11 cellular contexts compared by ENCODE assay signal in the genomic region with DNA sequence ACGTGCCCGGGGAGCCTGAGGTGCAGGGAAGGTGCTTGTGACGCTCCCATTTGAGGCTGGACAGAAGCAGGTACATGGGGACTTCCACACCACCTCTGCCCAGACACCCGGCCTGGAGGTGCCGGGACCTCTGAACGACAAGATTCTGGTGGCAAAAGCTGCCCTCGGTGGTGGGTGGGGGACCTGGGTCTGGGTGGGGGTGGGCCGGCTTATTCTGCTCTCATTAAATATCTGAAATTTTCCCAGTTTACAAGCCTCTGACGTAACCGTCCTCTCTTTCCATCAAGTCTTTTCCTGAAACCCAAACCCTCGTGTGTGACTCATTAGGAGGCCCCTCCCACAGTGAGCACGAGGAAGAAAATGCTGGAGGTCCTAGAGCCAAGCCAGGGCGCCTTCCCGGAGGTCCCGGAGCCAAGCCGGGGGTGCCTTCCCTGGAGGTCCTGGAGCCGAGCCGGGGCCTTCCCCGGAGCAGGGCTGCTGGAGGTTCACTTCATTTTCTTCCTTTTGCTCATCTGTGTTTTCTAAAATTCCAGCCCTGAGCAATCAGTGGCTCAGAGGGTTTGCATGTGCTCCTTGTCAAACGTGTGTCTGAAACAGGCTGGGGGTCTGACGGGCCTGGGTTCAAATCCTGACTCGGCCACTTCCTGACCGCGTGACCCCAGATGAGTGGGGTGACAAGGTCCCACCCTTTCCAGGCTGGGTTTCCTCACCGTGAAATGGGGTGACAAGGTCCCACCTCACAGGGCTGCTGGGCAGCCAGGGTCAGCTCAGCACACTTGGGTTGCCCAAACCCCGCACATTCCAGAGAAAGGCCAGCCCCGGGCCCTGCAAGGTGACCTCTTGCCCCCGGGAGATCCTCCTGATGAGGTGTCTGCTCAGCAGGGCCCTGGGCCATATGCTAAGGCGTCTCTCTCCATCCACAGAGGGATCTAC. TPM values are rescaled to one million over a fixed set of nuclear protein-coding genes. Genes with fewer than 3 reads are reported as not detected.
DNase-seq lines count a peak whose midpoint lies in the region; ATAC-seq and TF ChIP-seq lines count a peak whose summit lies in the region.
"Had no signal": no experiment of that assay in that cellular context is flagged by ENCODE, and none has a peak within 500 bp of the region (broad histone marks: within the 10 kb centered on the region; RNA-seq: fewer than 3 reads in every experiment).

No MANE protein-coding gene starts in this region.

- peaks cover 0 to 33% of the 10 kb centered on the region in 2 experiments for H3K36me3 ChIP-seq in SK-N-SH (replicated peaks in 1 of 2; ENCODE audit: control insufficient read depth in 1 of 2, insufficient read depth in 2 of 2, low read length in 1 of 2)
- peaks cover 0 to 64% of the 10 kb centered on the region in 2 donors for H3K36me3 ChIP-seq in gastroesophageal sphincter
- peaks cover 9 to 49% (median 12%) of the 10 kb centered on the region in 4 donors for H3K36me3 ChIP-seq in sigmoid colon

- H3K4me3 ChIP-seq in SK-N-SH (ENCODE audit: low read depth in 2 of 2, low read length in 1 of 2): no peak overlapping the region
- H3K4me3 ChIP-seq in gastroesophageal sphincter: no peak overlapping the region
- H3K4me3 ChIP-seq in sigmoid colon: no peak overlapping the region

- no peaks in the 10 kb centered on the region for H3K9me2 ChIP-seq in SK-N-SH

- POLR2A ChIA-PET in SK-N-SH (lab: Yijun Ruan, JAX): no interaction called here

- no peaks in the 10 kb centered on the region for H3K9me3 ChIP-seq in SK-N-SH
- H3K9me3 ChIP-seq in gastroesophageal sphincter: no peaks in the 10 kb centered on the region
- H3K9me3 ChIP-seq in sigmoid colon: no peaks in the 10 kb centered on the region

- H3K27me3 Mint-ChIP-seq in activated T-helper 17 cell treated with anti-CD3 and anti-CD28 coated beads, Interleukin-2, amount 50 U/mL, for 72 hours: no peaks in the 10 kb centered on the region
- H3K27me3 Mint-ChIP-seq in endothelial cell (ENCODE audit: unreplicated experiment): peaks cover 14% of the 10 kb centered on the region

- CTCF ChIA-PET in SK-N-SH (lab: Yijun Ruan, JAX): no interaction called here

- no peaks in the 10 kb centered on the region for H3K9me3 Mint-ChIP-seq in activated T-helper 17 cell treated with anti-CD3 and anti-CD28 coated beads, Interleukin-2, amount 50 U/mL, for 72 hours
- no peaks in the 10 kb centered on the region for H3K9me3 Mint-ChIP-seq in endothelial cell (ENCODE audit: unreplicated experiment)

- H3K4me2 ChIP-seq in SK-N-SH: no peak overlapping the region

- H3K4me1 Mint-ChIP-seq in activated T-helper 17 cell treated with anti-CD3 and anti-CD28 coated beads, Interleukin-2, amount 50 U/mL, for 72 hours: peaks cover 4% of the 10 kb centered on the region
- H3K4me1 Mint-ChIP-seq in endothelial cell (ENCODE audit: unreplicated experiment): no peaks in the 10 kb centered on the region

- peaks cover 22% of the 10 kb centered on the region for H3F3A ChIP-seq in SK-N-SH (replicated peaks; ENCODE audit: insufficient read depth)

- H3K27me3 ChIP-seq in SK-N-SH (ENCODE audit: insufficient read depth): no peaks in the 10 kb centered on the region
- no peaks in the 10 kb centered on the region for H3K27me3 ChIP-seq in gastroesophageal sphincter
- H3K27me3 ChIP-seq in sigmoid colon: no peaks in the 10 kb centered on the region

- peak; percentile 87 for ATAC-seq in gastroesophageal sphincter
- no peak for ATAC-seq in activated T-helper 17 cell treated with anti-CD3 and anti-CD28 coated beads, Interleukin-2, amount 50 U/mL, for 72 hours (replicated peaks)

- H3K4me3 Mint-ChIP-seq in activated T-helper 17 cell treated with anti-CD3 and anti-CD28 coated beads, Interleukin-2, amount 50 U/mL, for 72 hours: no peak overlapping the region
- H3K4me3 Mint-ChIP-seq in endothelial cell (ENCODE audit: unreplicated experiment): no peak overlapping the region

- H3K4me1 ChIP-seq in SK-N-SH (ENCODE audit: control insufficient read depth in 1 of 2, insufficient read depth in 2 of 2, low read depth in 1 of 2, low read length in 1 of 2) (peaks cover 4 to 16% of the 10 kb centered on the region in 2 experiments; a peak in 2 of 4 replicates), gastroesophageal sphincter (peaks cover 0 to 42% (median 6%) of the 10 kb centered on the region in 3 donors), sigmoid colon (peaks cover 0 to 43% (median 41%) of the 10 kb centered on the region in 4 donors)

- H3K79me2 ChIP-seq in SK-N-SH (ENCODE audit: insufficient read depth): no peaks in the 10 kb centered on the region

- no peak overlapping the region for H3K27ac Mint-ChIP-seq in activated T-helper 17 cell treated with anti-CD3 and anti-CD28 coated beads, Interleukin-2, amount 50 U/mL, for 72 hours
- H3K27ac Mint-ChIP-seq in endothelial cell (ENCODE audit: unreplicated experiment): no peak overlapping the region

- intact Hi-C loops in sigmoid colon (cut with DNase I): no loop called here

- H3K36me3 Mint-ChIP-seq in activated T-helper 17 cell treated with anti-CD3 and anti-CD28 coated beads, Interleukin-2, amount 50 U/mL, for 72 hours (ENCODE audit: low read depth): peaks cover 29% of the 10 kb centered on the region
- H3K36me3 Mint-ChIP-seq in endothelial cell (ENCODE audit: low read depth, unreplicated experiment): peaks cover 11% of the 10 kb centered on the region

- no peak overlapping the region for H2AFZ ChIP-seq in SK-N-SH (ENCODE audit: low read depth)

- peak; percentile 96 for DNase-seq in ELR (ENCODE audit: low read depth)
- DNase-seq in SK-N-SH: no peak
- DNase-seq in sigmoid colon: peak; percentile 96
- DNase-seq in GM19238 (ENCODE audit: insufficient read length, low spot score): no peak
- no peak for DNase-seq in germinal center (ENCODE audit: low spot score)
- no peak for DNase-seq in endothelial cell (ENCODE audit: low spot score)
- DNase-seq: anterior cingulate cortex; NCI-H2081; stimulated activated CD4-positive, alpha-beta T cell treated with anti-CD3 and anti-CD28 coated beads, Interleukin-2, amount 100 ng/mL, for 24 hours had no signal

- TF ChIP-seq POLR2A in gastroesophageal sphincter (IDR thresholded peaks at IDR 0.05): no peak
- TF ChIP-seq POLR2A in sigmoid colon (IDR thresholded peaks at IDR 0.05): no peak

- WGBS in SK-N-SH (ENCODE audit: low lambda C conversion rate): 63% methylated on average over 21 of the region's 29 CpGs
- WGBS in gastroesophageal sphincter (ENCODE audit: low coverage in 1 of 2), 2 donors: 46 to 56% methylated on average over 5 to 7 of the region's 29 CpGs
- WGBS in sigmoid colon, 2 donors: 76% methylated on average over 29 of the region's 29 CpGs

- H3K27ac ChIP-seq in SK-N-SH (ENCODE audit: low read depth in 2 of 2, low read length in 1 of 2): peak overlapping the region in 1 of 2 experiments; percentile 67; a peak in 1 of 4 replicates
- peak overlapping the region; percentile 47 to 84 (median 79) for H3K27ac ChIP-seq in gastroesophageal sphincter
- H3K27ac ChIP-seq in sigmoid colon: peak overlapping the region; percentile 78 to 87 (median 84)

- TF ChIP-seq RAD21 in SK-N-SH (IDR thresholded peaks at IDR 0.05; ENCODE audit: low read length): no peak

- TF ChIP-seq EP300 in SK-N-SH (IDR thresholded peaks at IDR 0.05; ENCODE audit: borderline replicate concordance in 1 of 2, low read depth in 1 of 2, low read length in 1 of 2) (no peak; a peak in 1 of 4 replicates), gastroesophageal sphincter (IDR thresholded peaks at IDR 0.05) (no peak), sigmoid colon (IDR thresholded peaks at IDR 0.05) (peak in 1 of 4 donors; percentile 57)

- H4K20me1 ChIP-seq in SK-N-SH (ENCODE audit: insufficient read depth): no peaks in the 10 kb centered on the region

- H3K9ac ChIP-seq in SK-N-SH: no peak overlapping the region

- TF ChIP-seq CTCF in SK-N-SH (IDR thresholded peaks at IDR 0.05): no peak
- TF ChIP-seq CTCF in gastroesophageal sphincter (IDR thresholded peaks at IDR 0.05): no peak
- no peak for TF ChIP-seq CTCF in sigmoid colon (IDR thresholded peaks at IDR 0.05)
- no peak for TF ChIP-seq CTCF in endothelial cell (IDR thresholded peaks at IDR 0.05; ENCODE audit: unreplicated experiment)

RNA-seq across cellular contexts. Expression of a gene that starts 10.0 kb away (rescaled TPM):
- polyA plus RNA-seq in SK-N-SH (2012; rRNA removed) (2.5 and 3.2 TPM in 2 replicates), sigmoid colon (100 to 1,000 TPM in 2 of 3 donors, 10 to 100 TPM in 1; 29.1 to 329 (median 101) TPM)
- polyA plus RNA-seq in SK-N-SH (2012; cell fraction: cytosol; rRNA removed): 1.8 and 2.4 TPM in 2 replicates
- 1.7 and 3.8 TPM in 2 replicates for polyA plus RNA-seq in SK-N-SH (2012; cell fraction: nucleus; rRNA removed)
- total RNA-seq in gastroesophageal sphincter (1,000 to 10,000 TPM in 1 of 4 donors, 100 to 1,000 TPM in 3; 229 to 1,118 (median 654) TPM), sigmoid colon (100 to 1,000 TPM; 131 to 830 (median 457) TPM), endothelial cell (ENCODE audit: unreplicated experiment) (0.46 TPM)
- under 1 TPM; 0.40 to 0.89 TPM for total RNA-seq in activated T-helper 17 cell treated with anti-CD3 and anti-CD28 coated beads, Interleukin-2, amount 50 U/mL, for 72 hours

RNA-seq across cellular contexts. Expression of a gene that starts 17.4 kb away (rescaled TPM):
- not detected in 2 replicates for polyA plus RNA-seq in SK-N-SH (2012; rRNA removed)
- polyA plus RNA-seq in SK-N-SH (2012; cell fraction: cytosol; rRNA removed): not detected in 2 replicates
- 0.11 and 0.14 TPM in 2 replicates for polyA plus RNA-seq in SK-N-SH (2012; cell fraction: nucleus; rRNA removed)
- total RNA-seq in gastroesophageal sphincter: 1 to 10 TPM in 3 of 4 donors, under 1 TPM in 1; 0.49 to 2.3 (median 1.7) TPM
- 1 to 10 TPM in 3 of 4 donors, not detected in 1; 1.4 to 3.6 (median 2.3) TPM for total RNA-seq in sigmoid colon
- polyA plus RNA-seq in sigmoid colon: under 1 TPM in 1 of 3 donors, not detected in 2; 0.64 TPM
- total RNA-seq in activated T-helper 17 cell treated with anti-CD3 and anti-CD28 coated beads, Interleukin-2, amount 50 U/mL, for 72 hours: not detected
- total RNA-seq in endothelial cell (ENCODE audit: unreplicated experiment): not detected

RNA-seq across cellular contexts. Expression of a gene that starts 23.5 kb away (rescaled TPM):
- 30.0 and 40.6 TPM in 2 replicates for polyA plus RNA-seq in SK-N-SH (2012; rRNA removed)
- polyA plus RNA-seq in SK-N-SH (2012; cell fraction: cytosol; rRNA removed): 12.5 and 22.8 TPM in 2 replicates
- polyA plus RNA-seq in SK-N-SH (2012; cell fraction: nucleus; rRNA removed): 49.0 and 102 TPM in 2 replicates
- 10 to 100 TPM; 20.2 to 40.3 (median 28.1) TPM for total RNA-seq in gastroesophageal sphincter
- total RNA-seq in sigmoid colon: 10 to 100 TPM; 22.4 to 33.2 (median 25.6) TPM
- polyA plus RNA-seq in sigmoid colon: 10 to 100 TPM; 36.1 to 62.5 (median 51.7) TPM
- total RNA-seq in activated T-helper 17 cell treated with anti-CD3 and anti-CD28 coated beads, Interleukin-2, amount 50 U/mL, for 72 hours: 10 to 100 TPM; 60.4 to 64.1 TPM
- total RNA-seq in endothelial cell (ENCODE audit: unreplicated experiment): 66.5 TPM

RNA-seq across cellular contexts. Expression of a gene that starts 23.8 kb away (rescaled TPM):
- polyA plus RNA-seq in SK-N-SH (2012; rRNA removed) (not detected in 2 replicates), sigmoid colon (not detected)
- not detected in 2 replicates for polyA plus RNA-seq in SK-N-SH (2012; cell fraction: cytosol; rRNA removed)
- polyA plus RNA-seq in SK-N-SH (2012; cell fraction: nucleus; rRNA removed): not detected in 2 replicates
- total RNA-seq in gastroesophageal sphincter (not detected), sigmoid colon (not detected), endothelial cell (ENCODE audit: unreplicated experiment) (not detected)
- not detected for total RNA-seq in activated T-helper 17 cell treated with anti-CD3 and anti-CD28 coated beads, Interleukin-2, amount 50 U/mL, for 72 hours

RNA-seq across cellular contexts. Expression of a gene that starts 28.7 kb away (rescaled TPM):
- polyA plus RNA-seq in SK-N-SH (2012; rRNA removed) (not detected in 2 replicates), sigmoid colon (not detected)
- not detected in 2 replicates for polyA plus RNA-seq in SK-N-SH (2012; cell fraction: cytosol; rRNA removed)
- polyA plus RNA-seq in SK-N-SH (2012; cell fraction: nucleus; rRNA removed): not detected in 2 replicates
- total RNA-seq in gastroesophageal sphincter (not detected), sigmoid colon (not detected), endothelial cell (ENCODE audit: unreplicated experiment) (not detected)
- total RNA-seq in activated T-helper 17 cell treated with anti-CD3 and anti-CD28 coated beads, Interleukin-2, amount 50 U/mL, for 72 hours: not detected

Comparison
In these comparisons a context has a peak if more than half of its experiments do, and no peak if none do; other contexts are left out.
1. DNase-seq: peak in ELR (single experiment) and sigmoid colon (single experiment); none in SK-N-SH (single experiment), GM19238 (single experiment), germinal center (single experiment) and endothelial cell (single experiment).
2. RNA of a gene that starts 10.0 kb away (total RNA-seq): 229 to 1,118 TPM in gastroesophageal sphincter and 131 to 830 TPM in sigmoid colon; 0.40 to 0.89 TPM in activated T-helper 17 cell treated with anti-CD3 and anti-CD28 coated beads, Interleukin-2, amount 50 U/mL, for 72 hours and 0.46 TPM in endothelial cell (single experiment); every median in the first group is over 10 times any median in the second.